In the genomic region with DNA sequence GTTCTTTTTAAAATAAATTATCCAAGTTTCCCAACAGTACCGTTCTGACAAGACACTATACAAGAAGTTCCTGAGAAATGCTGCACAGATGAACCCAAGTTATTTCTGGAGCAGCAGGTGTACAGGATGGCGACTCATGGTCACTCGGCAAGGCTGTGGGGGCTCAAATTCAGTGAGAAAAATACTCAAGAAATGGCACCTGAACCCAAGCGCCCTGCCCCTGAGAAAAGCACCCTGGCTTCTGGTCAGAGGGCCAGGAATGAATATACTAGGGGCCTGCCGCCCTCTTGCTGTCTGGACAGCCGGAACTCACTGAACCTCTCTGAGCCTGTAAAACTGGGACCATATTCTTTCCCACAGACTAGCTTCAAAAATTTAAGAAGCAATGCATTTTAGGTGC, we compare ENCODE assay signal across 8 cellular contexts. TPM values are rescaled to one million over a fixed set of nuclear protein-coding genes. Genes with fewer than 3 reads are reported as not detected.
DNase-seq lines count a peak whose midpoint lies in the region; ATAC-seq, FAIRE-seq and TF ChIP-seq lines count a peak whose summit lies in the region.

No MANE protein-coding gene starts in this region.

- H3K9me3 Mint-ChIP-seq in activated T-cell treated with anti-CD3 and anti-CD28 coated beads, Interleukin-2, amount 50 U/mL, for 4 hours: no peaks in the 10 kb centered on the region
- H3K9me3 Mint-ChIP-seq in activated naive CD8-positive, alpha-beta T cell (ENCODE audit: low read depth): no peaks in the 10 kb centered on the region

- H3K27me3 ChIP-seq in HepG2 (ENCODE audit: control insufficient read depth in 1 of 2, insufficient read depth in 2 of 2, low read length in 2 of 2) (no peaks in the 10 kb centered on the region), suprapubic skin (no peaks in the 10 kb centered on the region)

- CTCF ChIA-PET in HepG2 (lab: Yijun Ruan, JAX; ENCODE audit: low intra/inter-chr PET ratio, low total read pairs): interaction anchor here (1.0 to 8.4 kb wide), 3 partner anchors 19 to 147 kb away, joined by 3 to 185 read pairs (median 3); no protein-coding TSS in a partner anchor

- no peak for FAIRE-seq in HepG2 (lab: Jason Lieb, UNC)

- no peaks in the 10 kb centered on the region for H3K9me3 ChIP-seq in HepG2 (ENCODE audit: low read length)
- no peaks in the 10 kb centered on the region for H3K9me3 ChIP-seq in suprapubic skin

- peaks cover 58% of the 10 kb centered on the region for H3K4me1 Mint-ChIP-seq in activated T-cell treated with anti-CD3 and anti-CD28 coated beads, Interleukin-2, amount 50 U/mL, for 4 hours (ENCODE audit: low read depth)
- H3K4me1 Mint-ChIP-seq in activated naive CD8-positive, alpha-beta T cell (ENCODE audit: low read depth): peaks cover 64% of the 10 kb centered on the region

- H3K27ac ChIP-seq in HepG2 (ENCODE audit: extremely low read length, insufficient read depth, low read length) (no peak overlapping the region), suprapubic skin (no peak overlapping the region)

- H3K27ac Mint-ChIP-seq in activated naive CD8-positive, alpha-beta T cell: peak overlapping the region; percentile 93

- H3K4me1 ChIP-seq in HepG2 (ENCODE audit: insufficient read depth, low read length) (peaks cover 59% of the 10 kb centered on the region), suprapubic skin (peaks cover 60% of the 10 kb centered on the region)

- H4K20me1 ChIP-seq in HepG2 (ENCODE audit: insufficient read depth, low read length): peaks cover 3% of the 10 kb centered on the region; the same call in 1 of the 2 replicates

- H2AFZ ChIP-seq in HepG2 (ENCODE audit: low read length): no peak overlapping the region

- H3K4me3 ChIP-seq in HepG2 (replicated peaks in 1 of 3; ENCODE audit: insufficient read depth in 1 of 3, low read depth in 2 of 3, low read length in 3 of 3) (peak overlapping the region; percentile 69 to 82 (median 80)), suprapubic skin (peak overlapping the region; percentile 66)

- POLR2A ChIA-PET in HepG2 (lab: Yijun Ruan, JAX): interaction anchor here (0.7 to 1.7 kb wide), 4 partner anchors 82 to 147 kb away, joined by 3 to 6 read pairs (median 3); no protein-coding TSS in a partner anchor

- no peak for DNase-seq in activated T-cell treated with anti-CD3 and anti-CD28 coated beads, Interleukin-2, amount 50 U/mL, for 4 hours
- no peak for DNase-seq in activated T-cell treated with anti-CD3 and anti-CD28 coated beads, Interleukin-2, amount 50 U/mL, for 1 hour
- DNase-seq in HepG2 (ENCODE audit: low spot score) (no peak), suprapubic skin (ENCODE audit: low spot score in 2 of 2) (no peak), NCI-H2107 (lab: John Stamatoyannopoulos, UW) (no peak)

- in situ Hi-C loops in HepG2 (cut with HindIII; ENCODE audit: extremely low pct_ligation_motif_present, low pct_unique_long_range_greater_than_20kb): loop anchor here (10.0 to 25.0 kb wide), 2 partner anchors 83 to 351 kb away; a partner anchor contains a TSS

- H3K9ac ChIP-seq in HepG2 (ENCODE audit: insufficient read depth, low read depth, low read length): peak overlapping the region; percentile 75; the same call in 1 of the 2 replicates

- BruUV-seq in HepG2 (replicated peaks; lab: Mats Ljungman, UMichigan): no TSS peak

- H3K4me3 Mint-ChIP-seq in activated T-cell treated with anti-CD3 and anti-CD28 coated beads, Interleukin-2, amount 50 U/mL, for 4 hours: peak overlapping the region; percentile 89
- peak overlapping the region; percentile 96 for H3K4me3 Mint-ChIP-seq in activated naive CD8-positive, alpha-beta T cell

- TF ChIP-seq POLR2A in HepG2 (IDR thresholded peaks at IDR 0.05; ENCODE audit: insufficient read depth in 1 of 2, low read depth in 2 of 2, low read length in 2 of 2) (no peak), suprapubic skin (IDR thresholded peaks at IDR 0.05) (no peak)

- WGBS in HepG2 (ENCODE audit: low lambda C conversion rate): 86% methylated on average over 6 of the region's 6 CpGs
- WGBS in suprapubic skin: 53% methylated on average over 6 of the region's 6 CpGs

- no peaks in the 10 kb centered on the region for H3K27me3 Mint-ChIP-seq in activated T-cell treated with anti-CD3 and anti-CD28 coated beads, Interleukin-2, amount 50 U/mL, for 4 hours (ENCODE audit: low read depth)
- no peaks in the 10 kb centered on the region for H3K27me3 Mint-ChIP-seq in activated naive CD8-positive, alpha-beta T cell

- intact Hi-C loops in HepG2 (cut with micrococcal nuclease; ENCODE audit: unreplicated experiment): no loop called here

- H3K4me2 ChIP-seq in HepG2 (ENCODE audit: low read depth, low read length): peak overlapping the region; percentile 73

- H3K79me2 ChIP-seq in HepG2 (ENCODE audit: insufficient read depth, low read length): peaks cover 53% of the 10 kb centered on the region

- ATAC-seq in activated T-cell treated with anti-CD3 and anti-CD28 coated beads, Interleukin-2, amount 50 U/mL, for 4 hours: no peak
- ATAC-seq in HepG2 (no peak), HG02763 (IDR thresholded peaks at IDR 0.05; ENCODE audit: unreplicated experiment) (no peak), HG02798 (IDR thresholded peaks at IDR 0.05; ENCODE audit: poor library complexity, unreplicated experiment) (no peak)

- TF ChIP-seq RAD21 in HepG2 (CRISPR knock-in tag; IDR thresholded peaks at IDR 0.05): no peak

- H3K36me3 ChIP-seq in HepG2 (replicated peaks in 1 of 2; ENCODE audit: control insufficient read depth in 1 of 2, insufficient read depth in 2 of 2, low read length in 2 of 2): no peaks in the 10 kb centered on the region
- no peaks in the 10 kb centered on the region for H3K36me3 ChIP-seq in suprapubic skin

- TF ChIP-seq EP300 in HepG2 (IDR thresholded peaks at IDR 0.05; ENCODE audit: low read depth in 2 of 2, low read length in 2 of 2) (no peak), HepG2 (CRISPR knock-in tag; IDR thresholded peaks at IDR 0.05; ENCODE audit: borderline replicate concordance) (no peak), suprapubic skin (IDR thresholded peaks at IDR 0.05) (no peak)

- peaks cover 12% of the 10 kb centered on the region for H3K36me3 Mint-ChIP-seq in activated T-cell treated with anti-CD3 and anti-CD28 coated beads, Interleukin-2, amount 50 U/mL, for 4 hours (ENCODE audit: insufficient read depth)
- peaks cover 2% of the 10 kb centered on the region for H3K36me3 Mint-ChIP-seq in activated naive CD8-positive, alpha-beta T cell

- no peak for TF ChIP-seq CTCF in HepG2 (CRISPR knock-in tag; IDR thresholded peaks at IDR 0.05)
- no peak for TF ChIP-seq CTCF in suprapubic skin (IDR thresholded peaks at IDR 0.05)

TF ChIP-seq in HepG2, 621 proteins besides CTCF, POLR2A, EP300 and RAD21:
- TF ChIP-seq ZMYM3 (CRISPR knock-in tag; IDR thresholded peaks at IDR 0.05) (0 out of 2 replicates have a peak, but pooled peaks have one; percentile 27), ZNF768 (CRISPR knock-in tag; IDR thresholded peaks at IDR 0.05) (peak; percentile 75), ZNF563 (CRISPR knock-in tag; IDR thresholded peaks at IDR 0.05) (no peak)
TF ChIP-seq in HepG2: peak in this region for 2.

RNA-seq across cellular contexts. Expression of a gene that starts 1.6 kb away (rescaled TPM):
- total RNA-seq in activated T-cell treated with anti-CD3 and anti-CD28 coated beads, Interleukin-2, amount 50 U/mL, for 4 hours: 100 to 1,000 TPM; 106 to 120 (median 111) TPM
- total RNA-seq in HepG2 (2016; rRNA removed; fragmentation: Illumina TruSeq; extraction: Trizol) (21.2 and 21.7 TPM in 2 replicates), suprapubic skin (10 to 100 TPM; 43.0 to 58.3 (median 51.7) TPM)
- 6.1 and 9.4 TPM in 2 replicates for total RNA-seq in HepG2 (2016; cell fraction: cytosol; rRNA removed; fragmentation: Illumina TruSeq; extraction: Trizol; ENCODE audit: low read depth)
- 17.2 and 20.5 TPM in 2 replicates for total RNA-seq in HepG2 (2016; cell fraction: insoluble cytoplasmic fraction; rRNA removed; fragmentation: Illumina TruSeq; extraction: Trizol)
- total RNA-seq in HepG2 (2016; cell fraction: membrane; rRNA removed; fragmentation: Illumina TruSeq; extraction: Trizol): 22.7 and 23.5 TPM in 2 replicates
- total RNA-seq in HepG2 (2016; cell fraction: nucleus; rRNA removed; fragmentation: Illumina TruSeq; extraction: Trizol): 15.4 and 18.1 TPM in 2 replicates
- 38.9 and 46.6 TPM in 2 replicates for polyA plus RNA-seq in HepG2 (2011; rRNA removed)
- polyA plus RNA-seq in HepG2 (2011; cell fraction: cytosol; rRNA removed): 29.9 and 30.8 TPM in 2 replicates
- 38.0 and 38.2 TPM in 2 replicates for polyA plus RNA-seq in HepG2 (2011; cell fraction: nucleus; rRNA removed)
- polyA plus RNA-seq in HepG2 (2012): 36.7 and 38.5 TPM in 2 replicates
- 2.1 and 3.2 TPM in 2 replicates for polyA plus RNA-seq in HepG2 (2016; cell fraction: cytosol; fragmentation: Illumina TruSeq; extraction: Trizol; ENCODE audit: low read depth)
- 16.9 and 24.5 TPM in 2 replicates for polyA plus RNA-seq in HepG2 (2016; cell fraction: insoluble cytoplasmic fraction; fragmentation: Illumina TruSeq; extraction: Trizol; ENCODE audit: low read depth)
- 15.6 and 18.4 TPM in 2 replicates for polyA plus RNA-seq in HepG2 (2016; cell fraction: membrane; fragmentation: Illumina TruSeq; extraction: Trizol; ENCODE audit: low read depth)
- 22.7 and 25.7 TPM in 2 replicates for polyA plus RNA-seq in HepG2 (2016; cell fraction: nucleus; fragmentation: Illumina TruSeq; extraction: Trizol; ENCODE audit: insufficient read depth, low read depth)
- polyA minus RNA-seq in HepG2 (2011; rRNA and poly(A)+ RNA removed; ENCODE audit: low replicate concordance): 31.8 and 52.5 TPM in 2 replicates
- 25.4 and 30.6 TPM in 2 replicates for polyA minus RNA-seq in HepG2 (2011; cell fraction: cytosol; rRNA and poly(A)+ RNA removed)
- polyA minus RNA-seq in HepG2 (2011; cell fraction: nucleus; rRNA and poly(A)+ RNA removed): 18.2 and 24.7 TPM in 2 replicates
